ENCODE assay signal across 14 cellular contexts in the genomic region with DNA sequence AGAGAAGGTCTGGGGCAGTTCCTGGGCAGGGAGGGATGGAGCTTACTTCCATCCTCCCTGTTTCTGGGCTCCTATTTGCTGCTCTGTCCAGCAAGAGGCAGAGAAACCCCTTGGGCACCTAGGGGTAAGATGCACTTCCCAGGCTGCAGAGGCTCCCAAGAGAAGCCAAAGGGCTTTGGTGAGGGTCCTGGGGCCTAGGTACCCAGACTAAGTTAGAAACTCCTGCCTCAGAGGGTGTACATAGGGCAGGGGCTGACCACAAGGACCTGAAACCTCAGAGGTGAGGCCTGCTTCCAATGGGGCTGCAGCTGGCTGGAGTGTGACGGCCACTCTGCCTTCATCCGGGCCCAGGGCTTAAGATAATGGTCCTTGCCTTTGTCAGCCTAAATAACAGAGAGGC. TPM values are rescaled to one million over a fixed set of nuclear protein-coding genes. Genes with fewer than 3 reads are reported as not detected.
DNase-seq lines count a peak whose midpoint lies in the region; ATAC-seq and TF ChIP-seq lines count a peak whose summit lies in the region.
"Had no signal": no experiment of that assay in that cellular context is flagged by ENCODE, and none has a peak within 500 bp of the region (broad histone marks: within the 10 kb centered on the region; RNA-seq: fewer than 3 reads in every experiment).

No MANE protein-coding gene starts in this region.

- intact Hi-C loops in MCF 10A (cut with micrococcal nuclease): loop anchor here (2.0 kb wide), 1 partner anchor 147 kb away; no protein-coding TSS in a partner anchor
- intact Hi-C loops in mammary epithelial cell (cut with micrococcal nuclease): no loop called here
- intact Hi-C loops in activated B cell treated with CpG ODN at 0.5 μM for 24 hours (cut with micrococcal nuclease): loop anchor here (2.0 kb wide), 1 partner anchor 31 kb away; no protein-coding TSS in a partner anchor

- H3K4me2 ChIP-seq in mammary epithelial cell (ENCODE audit: insufficient read depth, low read depth, low read length): no peak overlapping the region

- no peaks in the 10 kb centered on the region for H3K36me3 ChIP-seq in mammary epithelial cell (ENCODE audit: insufficient read depth, low read length)

- dilution Hi-C loops in mammary epithelial cell (cut with HindIII; ENCODE audit: low sequenced_read_pairs): no loop called here

- in situ Hi-C loops in mammary epithelial cell (cut with MboI; ENCODE audit: low sequenced_read_pairs in 2 of 2): no loop called here

- ATAC-seq in activated B cell treated with CpG ODN at 0.5 μM for 24 hours (ENCODE audit: low read depth): no peak

- 96% methylated on average over 2 of the region's 2 CpGs for WGBS in mammary epithelial cell (ENCODE audit: low coverage, missing lambda C conversion rate)

- H3K4me1 ChIP-seq in mammary epithelial cell (ENCODE audit: insufficient read depth, low read length): peaks cover 10% of the 10 kb centered on the region

- H2AFZ ChIP-seq in mammary epithelial cell (ENCODE audit: low read depth, low read length): no peak overlapping the region

- H3K4me3 Mint-ChIP-seq in MCF 10A (ENCODE audit: unreplicated experiment): peak overlapping the region; percentile 78
- H3K4me3 Mint-ChIP-seq in activated B cell treated with CpG ODN at 0.5 μM for 24 hours: peak overlapping the region; percentile 89
- peak overlapping the region; percentile 91 for H3K4me3 Mint-ChIP-seq in type B pancreatic cell

- POLR2A ChIA-PET in MCF 10A (lab: Yijun Ruan, JAX): interaction anchor here (1.4 kb wide), 1 partner anchor 12 kb away, joined by 7 read pairs; no protein-coding TSS in a partner anchor
- POLR2A ChIA-PET in activated B cell treated with CpG ODN at 0.5 μM for 24 hours (lab: Charles Lee): interaction anchor here (1.3 kb wide), 1 partner anchor 13 kb away, joined by 3 read pairs; no protein-coding TSS in a partner anchor

- H3K4me3 ChIP-seq in mammary epithelial cell (replicated peaks in 1 of 3; ENCODE audit: insufficient read depth in 1 of 3, low read depth in 2 of 3, low read length in 3 of 3): no peak overlapping the region

- H3K79me2 ChIP-seq in mammary epithelial cell (ENCODE audit: insufficient read depth, low read length): peaks cover 9% of the 10 kb centered on the region

- H3K36me3 Mint-ChIP-seq in MCF 10A (ENCODE audit: insufficient read depth, unreplicated experiment) (peaks cover 12% of the 10 kb centered on the region), activated B cell treated with CpG ODN at 0.5 μM for 24 hours (ENCODE audit: low read depth) (peaks cover 3% of the 10 kb centered on the region), type B pancreatic cell (peaks cover 13% of the 10 kb centered on the region)

- CTCF ChIA-PET in MCF 10A (lab: Yijun Ruan, JAX) (interaction anchor here (0.6 to 1.3 kb wide), 2 partner anchors 38 to 57 kb away, joined by 4 read pairs; no protein-coding TSS in a partner anchor), mammary epithelial cell (lab: Charles Lee; ENCODE audit: low non-redundant PET) (no interaction called here), activated B cell treated with CpG ODN at 0.5 μM for 24 hours (lab: Charles Lee) (interaction anchor here (0.6 to 0.8 kb wide), 2 partner anchors 64 to 97 kb away, joined by 3 to 4 read pairs; no protein-coding TSS in a partner anchor)

- no peak overlapping the region for H3K9ac ChIP-seq in mammary epithelial cell (ENCODE audit: insufficient read depth, low read length)

- H4K20me1 ChIP-seq in mammary epithelial cell (ENCODE audit: insufficient read depth, low read length): no peaks in the 10 kb centered on the region

- no peak overlapping the region for H3K27ac ChIP-seq in mammary epithelial cell (ENCODE audit: insufficient read depth, low read depth, low read length)

- H3K9me3 Mint-ChIP-seq in MCF 10A (ENCODE audit: unreplicated experiment) (no peaks in the 10 kb centered on the region), activated B cell treated with CpG ODN at 0.5 μM for 24 hours (no peaks in the 10 kb centered on the region), type B pancreatic cell (no peaks in the 10 kb centered on the region)

- no peaks in the 10 kb centered on the region for H3K9me3 ChIP-seq in mammary epithelial cell (replicated peaks; ENCODE audit: insufficient read depth, low read length)

- no peak for TF ChIP-seq CTCF in MCF 10A (IDR thresholded peaks at IDR 0.05; ENCODE audit: unreplicated experiment)
- no peak for TF ChIP-seq CTCF in mammary epithelial cell (conservative IDR thresholded peaks at IDR 0.05 in 1 of 2, IDR thresholded peaks at IDR 0.05 in 1 of 2; ENCODE audit: extremely low read depth in 1 of 2, insufficient read depth in 1 of 2, low read depth in 1 of 2, low read length in 2 of 2)
- TF ChIP-seq CTCF in activated B cell treated with CpG ODN at 0.5 μM for 24 hours (IDR thresholded peaks at IDR 0.05): no peak
- TF ChIP-seq CTCF in type B pancreatic cell (conservative IDR thresholded peaks at IDR 0.05): no peak

- BruUV-seq in MCF 10A (replicated peaks; lab: Mats Ljungman, UMichigan) (no TSS peak), mammary epithelial cell (replicated peaks; lab: Mats Ljungman, UMichigan) (no TSS peak)

- H3K27me3 ChIP-seq in mammary epithelial cell (ENCODE audit: insufficient read depth, low read length): no peaks in the 10 kb centered on the region
- H3K27me3 ChIP-seq: dorsolateral prefrontal cortex had no signal

- H3K4me1 Mint-ChIP-seq in MCF 10A (ENCODE audit: insufficient read depth, unreplicated experiment) (peaks cover 7% of the 10 kb centered on the region), activated B cell treated with CpG ODN at 0.5 μM for 24 hours (peaks cover 28% of the 10 kb centered on the region), type B pancreatic cell (ENCODE audit: unreplicated experiment) (peaks cover 21% of the 10 kb centered on the region)

- H3K27ac Mint-ChIP-seq in MCF 10A (ENCODE audit: low read depth, unreplicated experiment): no peak overlapping the region
- no peak overlapping the region for H3K27ac Mint-ChIP-seq in activated B cell treated with CpG ODN at 0.5 μM for 24 hours
- H3K27ac Mint-ChIP-seq in type B pancreatic cell: peak overlapping the region; percentile 78

- no peaks in the 10 kb centered on the region for H3K27me3 Mint-ChIP-seq in MCF 10A (ENCODE audit: insufficient read depth, unreplicated experiment)
- H3K27me3 Mint-ChIP-seq in activated B cell treated with CpG ODN at 0.5 μM for 24 hours: no peaks in the 10 kb centered on the region
- H3K27me3 Mint-ChIP-seq in type B pancreatic cell: peaks cover 4% of the 10 kb centered on the region

- DNase-seq in MCF 10A (ENCODE audit: unreplicated experiment) (no peak), mammary epithelial cell (no peak), activated B cell treated with CpG ODN at 0.5 μM for 24 hours (no peak), islet precursor cell (peak; percentile 57), type B pancreatic cell (ENCODE audit: extremely low spot score, unreplicated experiment) (no peak), NCI-H1417 (lab: John Stamatoyannopoulos, UW) (no peak), SKM-1 treated with dmso at 0.1 percent for 144 hours (lab: John Stamatoyannopoulos, UW; ENCODE audit: unreplicated experiment) (no peak)
- no peak for DNase-seq in activated CD4-positive, CD25-positive, alpha-beta regulatory T cell (lab: John Stamatoyannopoulos, UW)
- DNase-seq: activated effector memory CD4-positive, alpha-beta T cell treated with Interleukin-2 at 50 U/mL for 16 hours; DMS53; dorsolateral prefrontal cortex; NCI-H1048; NCI-H2171 treated with DMSO at 0.1 percent for 48 hours; posterior cingulate gyrus had no signal

RNA-seq across cellular contexts. Expression of a gene that starts 1.6 kb away (rescaled TPM):
- total RNA-seq in MCF 10A (2022): 9.3 and 13.3 TPM in 2 replicates
- 1 to 10 TPM; 2.8 to 8.3 TPM for total RNA-seq in mammary epithelial cell
- 8.6 TPM for polyA plus RNA-seq in mammary epithelial cell
- 4.9 TPM for polyA minus RNA-seq in mammary epithelial cell
- total RNA-seq in activated B cell treated with CpG ODN at 0.5 μM for 24 hours: 11.8 and 15.4 TPM in 2 replicates
- 14.0 and 19.7 TPM in 2 replicates for total RNA-seq in type B pancreatic cell (ENCODE audit: low replicate concordance)

RNA-seq across cellular contexts. Expression of a gene that starts 20.4 kb away (rescaled TPM):
- total RNA-seq in MCF 10A (2022) (26.0 and 33.1 TPM in 2 replicates), mammary epithelial cell (1 to 10 TPM; 3.5 to 7.1 TPM), activated B cell treated with CpG ODN at 0.5 μM for 24 hours (4.9 and 5.7 TPM in 2 replicates), type B pancreatic cell (ENCODE audit: low replicate concordance) (16.4 and 42.0 TPM in 2 replicates)
- polyA plus RNA-seq in mammary epithelial cell: 1.6 TPM
- 1.1 TPM for polyA minus RNA-seq in mammary epithelial cell

RNA-seq across cellular contexts. Expression of a gene that starts 23.3 kb away (rescaled TPM):
- total RNA-seq in MCF 10A (2022) (105 and 113 TPM in 2 replicates), mammary epithelial cell (10 to 100 TPM; 45.7 to 65.7 TPM), activated B cell treated with CpG ODN at 0.5 μM for 24 hours (95.0 and 98.2 TPM in 2 replicates), type B pancreatic cell (ENCODE audit: low replicate concordance) (33.6 and 40.7 TPM in 2 replicates)
- polyA plus RNA-seq in mammary epithelial cell: 37.9 TPM
- 27.5 TPM for polyA minus RNA-seq in mammary epithelial cell

RNA-seq across cellular contexts. Expression of a gene that starts 46.1 kb away (rescaled TPM):
- total RNA-seq in MCF 10A (2022) (342 and 360 TPM in 2 replicates), mammary epithelial cell (100 to 1,000 TPM; 107 to 223 TPM), activated B cell treated with CpG ODN at 0.5 μM for 24 hours (70.5 and 72.9 TPM in 2 replicates), type B pancreatic cell (ENCODE audit: low replicate concordance) (136 and 170 TPM in 2 replicates)
- polyA plus RNA-seq in mammary epithelial cell: 280 TPM
- polyA minus RNA-seq in mammary epithelial cell: 110 TPM
